Comparison of ENCODE assay signal across 7 cellular contexts in genomic region chr17:47850373-47850691, GRCh38. TPM values are rescaled to one million over a fixed set of nuclear protein-coding genes. Genes with fewer than 3 reads are reported as not detected.
DNase-seq lines count a peak whose midpoint lies in the region; ATAC-seq, FAIRE-seq and TF ChIP-seq lines count a peak whose summit lies in the region.
"Had no signal": no experiment of that assay in that cellular context is flagged by ENCODE, and none has a peak within 500 bp of the region (broad histone marks: within the 10 kb centered on the region; RNA-seq: fewer than 3 reads in every experiment).

No MANE protein-coding gene starts in this region.

- 30 to 47% methylated on average over 9 of the region's 9 CpGs for WGBS in pancreas, 2 donors

- intact Hi-C loops in pancreas (cut with DNase I) = no loop called here
- intact Hi-C loops in head of caudate nucleus (cut with DNase I) = no loop called here

- H3K36me3 ChIP-seq in duodenal mucosa (ENCODE audit: control insufficient read depth in 1 of 2, insufficient read depth in 2 of 2, low read length in 2 of 2) (no peaks in the 10 kb centered on the region), pancreas (no peaks in the 10 kb centered on the region)

- TF ChIP-seq CTCF in pancreas (IDR thresholded peaks at IDR 0.05) (no peak), GM10266 (IDR thresholded peaks at IDR 0.05; ENCODE audit: control insufficient read depth, insufficient read depth, low read depth, missing control alignments) (no peak)

- FAIRE-seq in pancreas (lab: Jason Lieb, UNC) = no peak

- H3K9ac ChIP-seq in duodenal mucosa (ENCODE audit: low read depth in 1 of 2, low read length in 2 of 2) = peak overlapping the region; percentile 48 to 76

- ATAC-seq in pancreas = peak; percentile 19 to 38 (median 29)

- H3K9me3 ChIP-seq in duodenal mucosa (ENCODE audit: control insufficient read depth in 1 of 2, low read length in 2 of 2) (no peaks in the 10 kb centered on the region), pancreas (no peaks in the 10 kb centered on the region)

- H3K4me3 ChIP-seq in duodenal mucosa (ENCODE audit: low read depth in 1 of 2, low read length in 2 of 2) = peak overlapping the region; percentile 65 to 72
- peak overlapping the region in 3 of 4 donors; percentile 5 to 46 (median 36) for H3K4me3 ChIP-seq in pancreas

- H3K27ac ChIP-seq in duodenal mucosa (ENCODE audit: low read depth, low read length) = no peak overlapping the region
- H3K27ac ChIP-seq in pancreas = no peak overlapping the region

- H3K27me3 ChIP-seq in duodenal mucosa (ENCODE audit: control insufficient read depth in 1 of 2, insufficient read depth in 2 of 2, low read length in 2 of 2) (peaks cover 56 to 66% of the 10 kb centered on the region in 2 donors), pancreas (peaks cover 3 to 33% (median 6%) of the 10 kb centered on the region in 4 donors)

- H3K4me1 ChIP-seq in duodenal mucosa (ENCODE audit: control insufficient read depth in 1 of 2, insufficient read depth in 2 of 2, low read length in 2 of 2) = peaks cover 18 to 19% of the 10 kb centered on the region in 2 donors
- peaks cover 0 to 6% (median 0%) of the 10 kb centered on the region in 3 donors for H3K4me1 ChIP-seq in pancreas

- DNase-seq in NCI-H69 (lab: John Stamatoyannopoulos, UW) (peak; percentile 70), pancreas (no peak), GM10266 (ENCODE audit: extremely low spot score) (no peak), AG08396 (ENCODE audit: low spot score) (no peak), head of caudate nucleus (no peak)

RNA-seq across cellular contexts. Expression of gene SP6, which starts 0.6 kb away (rescaled TPM):
- under 1 TPM; 0.12 to 0.56 (median 0.22) TPM for total RNA-seq in pancreas
- under 1 TPM; 0.16 to 0.27 TPM for polyA plus RNA-seq in pancreas
- total RNA-seq: T-helper 2 cell treated with Interferon-gamma antibody and Interleukin-4, amounts not matched to agents 100 ng/mL and 5 ng/mL, for 36 hours had no signal

RNA-seq across cellular contexts. Expression of gene SCRN2, which starts 9.3 kb away (rescaled TPM):
- total RNA-seq in pancreas = 10 to 100 TPM; 12.6 to 24.3 (median 19.0) TPM
- polyA plus RNA-seq in pancreas = 10 to 100 TPM; 50.4 to 56.1 TPM

RNA-seq across cellular contexts. Expression of gene LRRC46, which starts 18.9 kb away (rescaled TPM):
- under 1 TPM; 0.14 to 0.66 (median 0.38) TPM for total RNA-seq in pancreas
- 1 to 10 TPM in 1 of 2 donors, under 1 TPM in 1; 0.73 to 1.8 TPM for polyA plus RNA-seq in pancreas

RNA-seq across cellular contexts. Expression of gene MRPL10, which starts 19.0 kb away (rescaled TPM):
- total RNA-seq in pancreas = 10 to 100 TPM; 16.8 to 35.2 (median 25.1) TPM
- 10 to 100 TPM; 18.3 to 23.2 TPM for polyA plus RNA-seq in pancreas

RNA-seq across cellular contexts. Expression of gene OSBPL7, which starts 28.7 kb away (rescaled TPM):
- 10 to 100 TPM in 3 of 6 donors, 1 to 10 TPM in 3; 8.4 to 20.2 (median 11.3) TPM for total RNA-seq in pancreas
- polyA plus RNA-seq in pancreas = 10 to 100 TPM; 23.3 to 34.7 TPM
